ENCODE assay signal across 12 cellular contexts in genomic region chr17:49516190-49516589, GRCh38. TPM values are rescaled to one million over a fixed set of nuclear protein-coding genes. Genes with fewer than 3 reads are reported as not detected.
A peak's percentile ranks its signal among the peaks of the same experiment; 100 is the strongest.
DNase-seq lines count a peak whose midpoint lies in the region; ATAC-seq and TF ChIP-seq lines count a peak whose summit lies in the region.
"Had no signal": no experiment of that assay in that cellular context is flagged by ENCODE, and none has a peak within 500 bp of the region (broad histone marks: within the 10 kb centered on the region; RNA-seq: fewer than 3 reads in every experiment).

No MANE protein-coding gene starts in this region.

- DNase-seq in MM.1S, result no peak
- no peak for DNase-seq in MCF 10A (ENCODE audit: unreplicated experiment)
- DNase-seq in lower lobe of right lung, result no peak
- no peak for DNase-seq in effector memory CD4-positive, alpha-beta T cell
- DNase-seq in iPS-NIHi11 (ENCODE audit: low spot score), result no peak
- DNase-seq: activated CD8-positive, alpha-beta memory T cell treated with anti-CD3 and anti-CD28 coated beads, Interleukin-2, amount 10 ng/mL, durations not matched to agents 7 days and 5 days; NCI-H2029 treated with DMSO at 0.1 percent for 48 hours had no signal

- no peak overlapping the region for H3K4me3 ChIP-seq in MM.1S (ENCODE audit: low read length)
- no peak overlapping the region for H3K4me3 ChIP-seq in lower lobe of right lung
- H3K4me3 ChIP-seq in stomach smooth muscle (ENCODE audit: low read length in 2 of 2), result no peak overlapping the region
- no peak overlapping the region for H3K4me3 ChIP-seq in effector memory CD4-positive, alpha-beta T cell (ENCODE audit: insufficient read depth, low read depth, low read length, poor library complexity, severe bottlenecking)
- H3K4me3 ChIP-seq: HAP-1 had no signal

- intact Hi-C loops in MCF 10A (cut with micrococcal nuclease), result no loop called here
- intact Hi-C loops in lower lobe of right lung (cut with DNase I), result no loop called here

- H3K27me3 ChIP-seq in MM.1S (replicated peaks; ENCODE audit: insufficient read depth, low read length), result peaks cover 68% of the 10 kb centered on the region
- H3K27me3 ChIP-seq in lower lobe of right lung (ENCODE audit: low read depth), result peaks cover 19% of the 10 kb centered on the region
- H3K27me3 ChIP-seq in stomach smooth muscle (ENCODE audit: control insufficient read depth in 1 of 2, insufficient read depth in 2 of 2, low read length in 2 of 2), result no peaks in the 10 kb centered on the region
- H3K27me3 ChIP-seq in effector memory CD4-positive, alpha-beta T cell (replicated peaks; ENCODE audit: control insufficient read depth, insufficient read depth, low read length, poor library complexity, severe bottlenecking), result no peaks in the 10 kb centered on the region

- ATAC-seq in lower lobe of right lung (no peak), HG02763 (IDR thresholded peaks at IDR 0.05; ENCODE audit: unreplicated experiment) (no peak), GM18870 (IDR thresholded peaks at IDR 0.05; ENCODE audit: unreplicated experiment) (no peak)
- ATAC-seq: activated CD8-positive, alpha-beta memory T cell treated with anti-CD3 and anti-CD28 coated beads, Interleukin-2, amount 10 ng/mL, durations not matched to agents 7 days and 5 days had no signal

- H3K4me3 Mint-ChIP-seq in MCF 10A (ENCODE audit: unreplicated experiment), result no peak overlapping the region
- H3K4me3 Mint-ChIP-seq: activated CD8-positive, alpha-beta memory T cell treated with anti-CD3 and anti-CD28 coated beads, Interleukin-2, amount 10 ng/mL, durations not matched to agents 7 days and 5 days; central memory CD8-positive, alpha-beta T cell had no signal

- H2AFZ ChIP-seq in MM.1S (ENCODE audit: low read length), result no peak overlapping the region

- no peaks in the 10 kb centered on the region for H4K20me1 ChIP-seq in MM.1S (ENCODE audit: insufficient read depth, low read length)

- H3K27me3 Mint-ChIP-seq in MCF 10A (ENCODE audit: insufficient read depth, unreplicated experiment), result no peaks in the 10 kb centered on the region

- peaks cover 17% of the 10 kb centered on the region for H3F3A ChIP-seq in MM.1S (ENCODE audit: insufficient read depth, low read length)

- no peaks in the 10 kb centered on the region for H3K79me2 ChIP-seq in MM.1S (ENCODE audit: low read length)

- POLR2A ChIA-PET in MCF 10A (lab: Yijun Ruan, JAX), result interaction anchor here (0.8 kb wide), 1 partner anchor 30 kb away, joined by 3 read pairs; no protein-coding TSS in a partner anchor

- no TSS peak for BruUV-seq in MCF 10A (replicated peaks; lab: Mats Ljungman, UMichigan)

- no peaks in the 10 kb centered on the region for H3K9me2 ChIP-seq in MM.1S (replicated peaks; ENCODE audit: insufficient read depth, low read length)

- H3K9me3 ChIP-seq in MM.1S (replicated peaks; ENCODE audit: insufficient read depth, low read length) (no peaks in the 10 kb centered on the region), lower lobe of right lung (no peaks in the 10 kb centered on the region), stomach smooth muscle (ENCODE audit: control insufficient read depth in 2 of 2, low read length in 2 of 2) (no peaks in the 10 kb centered on the region)
- H3K9me3 ChIP-seq in effector memory CD4-positive, alpha-beta T cell (ENCODE audit: control insufficient read depth, low read length), result no peaks in the 10 kb centered on the region
- H3K9me3 ChIP-seq: HAP-1 had no signal

- no peak overlapping the region for H3K27ac ChIP-seq in MM.1S (ENCODE audit: low read length)
- H3K27ac ChIP-seq in lower lobe of right lung, result peak overlapping the region; percentile 69
- H3K27ac ChIP-seq in stomach smooth muscle (ENCODE audit: low read length), result peak overlapping the region; percentile 91
- H3K27ac ChIP-seq in effector memory CD4-positive, alpha-beta T cell (ENCODE audit: insufficient read depth, low read length, poor library complexity, severe bottlenecking), result no peak overlapping the region

- CTCF ChIA-PET in MCF 10A (lab: Yijun Ruan, JAX), result interaction anchor here (1.2 to 4.1 kb wide), 2 partner anchors 41 to 53 kb away, joined by 4 to 23 read pairs; no protein-coding TSS in a partner anchor

- H3K9me3 Mint-ChIP-seq in MCF 10A (ENCODE audit: unreplicated experiment), result no peaks in the 10 kb centered on the region
- H3K9me3 Mint-ChIP-seq: central memory CD8-positive, alpha-beta T cell had no signal

- H3K36me3 Mint-ChIP-seq in MCF 10A (ENCODE audit: insufficient read depth, unreplicated experiment), result no peaks in the 10 kb centered on the region
- H3K36me3 Mint-ChIP-seq: activated CD8-positive, alpha-beta memory T cell treated with anti-CD3 and anti-CD28 coated beads, Interleukin-2, amount 10 ng/mL, durations not matched to agents 7 days and 5 days had no signal

- H3K9ac ChIP-seq in MM.1S (ENCODE audit: low read length) (no peak overlapping the region), stomach smooth muscle (ENCODE audit: low read length in 2 of 2) (peak overlapping the region; percentile 67 to 87)

- peak overlapping the region; percentile 97 for H3K27ac Mint-ChIP-seq in MCF 10A (ENCODE audit: low read depth, unreplicated experiment)
- H3K27ac Mint-ChIP-seq: activated CD8-positive, alpha-beta memory T cell treated with anti-CD3 and anti-CD28 coated beads, Interleukin-2, amount 10 ng/mL, durations not matched to agents 7 days and 5 days had no signal

- peak overlapping the region; percentile 55; the same call in 1 of the 2 replicates for H3K4me2 ChIP-seq in MM.1S (ENCODE audit: low read depth, low read length)

- H3K4me1 Mint-ChIP-seq in MCF 10A (ENCODE audit: insufficient read depth, unreplicated experiment), result peaks cover 18% of the 10 kb centered on the region
- H3K4me1 Mint-ChIP-seq: central memory CD8-positive, alpha-beta T cell had no signal

- H3K4me1 ChIP-seq in MM.1S (ENCODE audit: low read length), result peaks cover 11% of the 10 kb centered on the region
- H3K4me1 ChIP-seq in lower lobe of right lung, result peaks cover 21% of the 10 kb centered on the region
- H3K4me1 ChIP-seq in stomach smooth muscle (ENCODE audit: control insufficient read depth, insufficient read depth, low read length), result peaks cover 34% of the 10 kb centered on the region
- H3K4me1 ChIP-seq in effector memory CD4-positive, alpha-beta T cell (ENCODE audit: control insufficient read depth, insufficient read depth, low read length, poor library complexity, severe bottlenecking), result no peaks in the 10 kb centered on the region
- H3K4me1 ChIP-seq: HAP-1 had no signal

- TF ChIP-seq CTCF in MM.1S (IDR thresholded peaks at IDR 0.05; ENCODE audit: low read length) (no peak), MCF 10A (IDR thresholded peaks at IDR 0.05; ENCODE audit: unreplicated experiment) (no peak), lower lobe of right lung (IDR thresholded peaks at IDR 0.05) (no peak)

- H3K36me3 ChIP-seq in MM.1S (replicated peaks; ENCODE audit: insufficient read depth, low read length) (no peaks in the 10 kb centered on the region), lower lobe of right lung (no peaks in the 10 kb centered on the region), stomach smooth muscle (ENCODE audit: control insufficient read depth in 2 of 2, insufficient read depth in 2 of 2, low read length in 2 of 2) (no peaks in the 10 kb centered on the region)
- no peaks in the 10 kb centered on the region for H3K36me3 ChIP-seq in effector memory CD4-positive, alpha-beta T cell (ENCODE audit: control insufficient read depth, insufficient read depth, low read length)
- H3K36me3 ChIP-seq: HAP-1 had no signal

RNA-seq across cellular contexts. Expression of gene NGFR, which starts 21.1 kb away (rescaled TPM):
- 0.22 and 0.26 TPM in 2 replicates for total RNA-seq in MCF 10A (2022)
- 2.3 TPM for total RNA-seq in lower lobe of right lung

RNA-seq across cellular contexts. Expression of gene NXPH3, which starts 59.5 kb away (rescaled TPM):
- total RNA-seq in MCF 10A (2022), result not detected in 2 replicates
- 4.5 TPM for total RNA-seq in lower lobe of right lung

Comparison
In these comparisons a context has a peak if more than half of its experiments do, and no peak if none do; other contexts are left out.
1. H3K27ac ChIP-seq: peak in lower lobe of right lung (single experiment) and stomach smooth muscle (single experiment); none in MM.1S (single experiment) and effector memory CD4-positive, alpha-beta T cell (single experiment).